ENCODE assay signal across 8 cellular contexts in the genomic region with DNA sequence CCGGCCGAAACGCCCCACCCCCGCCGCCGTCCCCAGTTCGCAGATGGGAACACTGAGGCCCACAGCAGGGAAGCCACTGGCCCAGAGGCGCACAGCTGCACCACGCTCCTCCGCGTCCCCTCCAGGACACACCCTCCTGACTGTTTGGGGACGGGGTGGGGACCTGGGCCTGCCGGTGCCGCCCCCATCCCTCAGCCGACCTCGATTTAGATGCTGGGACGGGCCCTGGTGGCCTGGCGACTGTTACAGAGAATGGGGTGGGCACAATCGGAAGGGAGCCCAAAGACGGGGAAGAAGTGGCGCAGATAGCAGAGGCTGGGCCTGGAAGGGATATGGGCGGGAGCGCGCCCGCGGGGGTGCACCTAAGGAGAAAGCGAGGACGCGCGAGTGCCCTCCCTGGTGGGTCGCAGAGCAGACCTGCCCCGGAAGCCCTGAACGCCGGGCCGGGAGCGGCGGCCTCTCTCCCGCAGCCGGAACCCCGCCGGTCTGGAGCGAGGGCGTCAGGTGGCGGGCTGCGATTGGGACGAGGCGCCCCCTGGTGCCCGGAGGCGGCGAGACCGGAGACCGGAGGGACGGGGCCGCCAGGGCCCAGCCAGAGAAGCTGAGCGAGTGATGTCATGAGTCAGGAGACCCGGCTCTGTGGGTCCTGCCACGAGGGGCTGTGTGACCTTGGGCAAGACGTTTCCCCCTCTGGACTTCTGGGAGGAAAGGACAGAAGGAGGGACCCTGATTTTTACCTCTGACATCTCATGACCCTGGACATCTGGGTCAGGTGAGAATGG.
A peak's percentile ranks its signal among the peaks of the same experiment; 100 is the strongest.
DNase-seq lines count a peak whose midpoint lies in the region; ATAC-seq and TF ChIP-seq lines count a peak whose summit lies in the region.

No MANE protein-coding gene starts in this region.

- H3K9me3 ChIP-seq in Panc1 (ENCODE audit: control insufficient read depth, insufficient read depth, low read depth, low read length) = no peaks in the 10 kb centered on the region
- H3K9me3 ChIP-seq in neural cell (ENCODE audit: low read length) = no peaks in the 10 kb centered on the region

- peak overlapping the region; percentile 25 for H3K4me2 ChIP-seq in neural cell (ENCODE audit: low read length)

- H3F3A ChIP-seq in neural cell (ENCODE audit: insufficient read depth, low read length, poor library complexity, severe bottlenecking) = no peaks in the 10 kb centered on the region

- H3K9me3 Mint-ChIP-seq in activated T-helper 2 cell treated with anti-CD3 and anti-CD28 coated beads, Interferon-gamma antibody, Interleukin-2, Interleukin-4, amounts not matched to agents 10 μg/mL and 5 μg/mL and 100 μg/mL, durations not matched to agents 14 hours and 24 hours and 36 hours = no peaks in the 10 kb centered on the region
- H3K9me3 Mint-ChIP-seq in stimulated activated naive CD8-positive, alpha-beta T cell treated with anti-CD3 and anti-CD28 coated beads, Interleukin-15, amount 100 ng/mL, for 72 hours = no peaks in the 10 kb centered on the region

- POLR2A ChIA-PET in Panc1 (lab: Charles Lee) = no interaction called here

- peaks cover 16% of the 10 kb centered on the region for H3K4me1 ChIP-seq in Panc1 (ENCODE audit: control insufficient read depth, insufficient read depth, low read length)

- peak overlapping the region; percentile 61 to 68 for H3K4me3 ChIP-seq in Panc1 (ENCODE audit: low read depth in 2 of 2, low read length in 2 of 2)
- H3K4me3 ChIP-seq in neural cell (ENCODE audit: low read length) = peak overlapping the region; percentile 70

- no peaks in the 10 kb centered on the region for H3K9me2 ChIP-seq in neural cell (ENCODE audit: insufficient read depth, low read length)

- no peaks in the 10 kb centered on the region for H3K27me3 Mint-ChIP-seq in activated T-helper 2 cell treated with anti-CD3 and anti-CD28 coated beads, Interferon-gamma antibody, Interleukin-2, Interleukin-4, amounts not matched to agents 10 μg/mL and 5 μg/mL and 100 μg/mL, durations not matched to agents 14 hours and 24 hours and 36 hours (ENCODE audit: low read depth)
- no peaks in the 10 kb centered on the region for H3K27me3 Mint-ChIP-seq in stimulated activated naive CD8-positive, alpha-beta T cell treated with anti-CD3 and anti-CD28 coated beads, Interleukin-15, amount 100 ng/mL, for 72 hours

- peak overlapping the region; percentile 93 for H3K4me3 Mint-ChIP-seq in activated T-helper 2 cell treated with anti-CD3 and anti-CD28 coated beads, Interferon-gamma antibody, Interleukin-2, Interleukin-4, amounts not matched to agents 10 μg/mL and 5 μg/mL and 100 μg/mL, durations not matched to agents 14 hours and 24 hours and 36 hours (ENCODE audit: low read depth)
- H3K4me3 Mint-ChIP-seq in stimulated activated naive CD8-positive, alpha-beta T cell treated with anti-CD3 and anti-CD28 coated beads, Interleukin-15, amount 100 ng/mL, for 72 hours = peak overlapping the region; percentile 84 to 89

- H3K27ac ChIP-seq in Panc1 (ENCODE audit: low read length) = peak overlapping the region; percentile 44
- no peak overlapping the region for H3K27ac ChIP-seq in neural cell (ENCODE audit: low read length)

- no peaks in the 10 kb centered on the region for H3K27me3 ChIP-seq in Panc1 (ENCODE audit: control insufficient read depth, insufficient read depth, low read length)
- H3K27me3 ChIP-seq in neural cell (ENCODE audit: insufficient read depth, low read depth, low read length) = peaks cover 6% of the 10 kb centered on the region

- peak; percentile 70 for TF ChIP-seq RAD21 in neural cell (conservative IDR thresholded peaks at IDR 0.05)

- no peak overlapping the region for H2AFZ ChIP-seq in neural cell (ENCODE audit: low read depth, low read length)

- H3K27ac Mint-ChIP-seq in activated T-helper 2 cell treated with anti-CD3 and anti-CD28 coated beads, Interferon-gamma antibody, Interleukin-2, Interleukin-4, amounts not matched to agents 10 μg/mL and 5 μg/mL and 100 μg/mL, durations not matched to agents 14 hours and 24 hours and 36 hours = peak overlapping the region; percentile 48
- H3K27ac Mint-ChIP-seq in stimulated activated naive CD8-positive, alpha-beta T cell treated with anti-CD3 and anti-CD28 coated beads, Interleukin-15, amount 100 ng/mL, for 72 hours = peak overlapping the region; percentile 43 to 52

- H3K9ac ChIP-seq in neural cell (ENCODE audit: low read length) = peak overlapping the region; percentile 56

- no TSS peak for BruUV-seq in Panc1 (replicated peaks; lab: Mats Ljungman, UMichigan)

- CTCF ChIA-PET in Panc1 (lab: Charles Lee) = interaction anchor here (0.6 kb wide), 1 partner anchor 82 kb away, joined by 6 read pairs; no protein-coding TSS in a partner anchor

- in situ Hi-C loops in Panc1 (cut with HindIII; ENCODE audit: low pct_unique_long_range_greater_than_20kb, low sequenced_read_pairs) = no loop called here

- H4K20me1 ChIP-seq in neural cell (ENCODE audit: insufficient read depth) = no peaks in the 10 kb centered on the region

- H3K36me3 Mint-ChIP-seq in activated T-helper 2 cell treated with anti-CD3 and anti-CD28 coated beads, Interferon-gamma antibody, Interleukin-2, Interleukin-4, amounts not matched to agents 10 μg/mL and 5 μg/mL and 100 μg/mL, durations not matched to agents 14 hours and 24 hours and 36 hours (ENCODE audit: low read depth) = peaks cover 29% of the 10 kb centered on the region

- TF ChIP-seq CTCF in Panc1 (IDR thresholded peaks at IDR 0.05) (peak; percentile 94), neural cell (IDR thresholded peaks at IDR 0.05; ENCODE audit: poor library complexity, severe bottlenecking) (peak; percentile 92)

- no peaks in the 10 kb centered on the region; the same call in 1 of the 2 replicates for H3K36me3 ChIP-seq in Panc1 (ENCODE audit: control insufficient read depth, insufficient read depth, low read length)
- H3K36me3 ChIP-seq in neural cell (ENCODE audit: insufficient read depth, low read length) = no peaks in the 10 kb centered on the region

- ATAC-seq in GM19467 (IDR thresholded peaks at IDR 0.05; ENCODE audit: unreplicated experiment) (peak; percentile 57), Panc1 (peak; percentile 80)
- peak; percentile 88 for ATAC-seq in stimulated activated naive CD8-positive, alpha-beta T cell treated with anti-CD3 and anti-CD28 coated beads, Interleukin-15, amount 100 ng/mL, for 72 hours

- peak; percentile 95 for DNase-seq in D341Med (ENCODE audit: low spot score)
- peak; percentile 24 for DNase-seq in HS-5 (ENCODE audit: low read depth)
- DNase-seq in Panc1 (ENCODE audit: low read depth, low spot score) = peak; percentile 20
- peak; percentile 76 for DNase-seq in activated T-helper 2 cell treated with anti-CD3 and anti-CD28 coated beads, Interferon-gamma antibody, Interleukin-2, Interleukin-4, amounts not matched to agents 10 μg/mL and 5 μg/mL and 100 μg/mL, durations not matched to agents 14 hours and 24 hours and 36 hours (ENCODE audit: low spot score)
- peak; percentile 33 for DNase-seq in fibroblast of the conjunctiva (ENCODE audit: low read depth)
- DNase-seq in stimulated activated naive CD8-positive, alpha-beta T cell treated with anti-CD3 and anti-CD28 coated beads, Interleukin-15, amount 100 ng/mL, for 72 hours = peak; percentile 89 to 93

- peaks cover 13% of the 10 kb centered on the region for H3K4me1 Mint-ChIP-seq in activated T-helper 2 cell treated with anti-CD3 and anti-CD28 coated beads, Interferon-gamma antibody, Interleukin-2, Interleukin-4, amounts not matched to agents 10 μg/mL and 5 μg/mL and 100 μg/mL, durations not matched to agents 14 hours and 24 hours and 36 hours (ENCODE audit: low read depth)
- peaks cover 72% of the 10 kb centered on the region for H3K4me1 Mint-ChIP-seq in stimulated activated naive CD8-positive, alpha-beta T cell treated with anti-CD3 and anti-CD28 coated beads, Interleukin-15, amount 100 ng/mL, for 72 hours

- no peak for TF ChIP-seq EP300 in neural cell (conservative IDR thresholded peaks at IDR 0.05; ENCODE audit: poor library complexity, severe bottlenecking)

- H3K79me2 ChIP-seq in neural cell (replicated peaks; ENCODE audit: insufficient read depth, low read length) = no peaks in the 10 kb centered on the region

- intact Hi-C loops in Panc1 (cut with micrococcal nuclease; ENCODE audit: unreplicated experiment) = loop anchor here (10.0 kb wide), 1 partner anchor 130 kb away; no protein-coding TSS in a partner anchor
- intact Hi-C loops in activated T-helper 2 cell treated with anti-CD3 and anti-CD28 coated beads, Interferon-gamma antibody, Interleukin-2, Interleukin-4, amounts not matched to agents 10 μg/mL and 5 μg/mL and 100 μg/mL, durations not matched to agents 14 hours and 24 hours and 36 hours (cut with micrococcal nuclease) = loop anchor here (2.0 kb wide), 1 partner anchor 18 kb away; no protein-coding TSS in a partner anchor

TF ChIP-seq in neural cell, 6 proteins besides CTCF, POLR2A, EP300 and RAD21:
- peak; percentile 27 for TF ChIP-seq POLR2AphosphoS5 (IDR thresholded peaks at IDR 0.05)
- TF ChIP-seq SMC3 (conservative IDR thresholded peaks at IDR 0.05; ENCODE audit: poor library complexity) = peak; percentile 78
- no peak for TF ChIP-seq REST (IDR thresholded peaks at IDR 0.05; ENCODE audit: borderline replicate concordance)
TF ChIP-seq in neural cell: peak in this region for 2.

Comparison
In these comparisons a context has a peak if more than half of its experiments do, and no peak if none do; other contexts are left out.
1. DNase-seq: peak in every context shown above with its lines; median percentile 95 in D341Med; 91 in stimulated activated naive CD8-positive, alpha-beta T cell treated with anti-CD3 and anti-CD28 coated beads, Interleukin-15, amount 100 ng/mL, for 72 hours; 76 in activated T-helper 2 cell treated with anti-CD3 and anti-CD28 coated beads, Interferon-gamma antibody, Interleukin-2, Interleukin-4, amounts not matched to agents 10 μg/mL and 5 μg/mL and 100 μg/mL, durations not matched to agents 14 hours and 24 hours and 36 hours; 33 in fibroblast of the conjunctiva; 24 in HS-5; 20 in Panc1.